10 cellular contexts compared by ENCODE assay signal in the genomic region with DNA sequence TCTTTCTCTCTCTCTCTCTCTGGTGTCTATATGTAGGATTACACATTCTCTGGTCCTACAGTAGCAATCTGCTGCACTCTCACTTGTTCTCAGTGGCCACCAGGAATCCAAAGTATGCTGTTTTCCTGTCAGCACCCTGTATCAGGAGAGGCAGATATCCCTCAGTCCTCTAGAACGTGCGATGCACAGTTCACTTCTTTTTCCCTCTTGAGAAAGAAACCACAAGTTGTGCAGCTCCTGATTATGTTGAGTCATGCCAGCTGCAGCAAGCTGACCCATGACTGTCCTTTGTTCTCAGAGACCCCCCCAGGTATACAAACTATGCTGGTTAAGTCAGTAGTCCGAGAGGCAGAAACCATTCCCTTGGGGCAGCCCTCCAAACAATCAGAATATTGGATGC. TPM values are rescaled to one million over a fixed set of nuclear protein-coding genes. Genes with fewer than 3 reads are reported as not detected.
DNase-seq lines count a peak whose midpoint lies in the region; ATAC-seq, FAIRE-seq and TF ChIP-seq lines count a peak whose summit lies in the region.
"Had no signal": no experiment of that assay in that cellular context is flagged by ENCODE, and none has a peak within 500 bp of the region (broad histone marks: within the 10 kb centered on the region; RNA-seq: fewer than 3 reads in every experiment).

No MANE protein-coding gene starts in this region.

- H3K27ac ChIP-seq in astrocyte (ENCODE audit: low read depth, low read length) = no peak overlapping the region
- no peak overlapping the region for H3K27ac ChIP-seq in left lung
- H3K27ac ChIP-seq in WERI-Rb-1 = no peak overlapping the region

- DNase-seq in DMS79 treated with DMSO at 0.1 percent for 48 hours (lab: John Stamatoyannopoulos, UW) (peak; percentile 29), KBM-7 (peak; percentile 27), astrocyte (ENCODE audit: low read depth) (peak; percentile 85), left lung (no peak), anterior cingulate cortex (lab: John Stamatoyannopoulos, UW) (no peak), WERI-Rb-1 (no peak)
- DNase-seq in activated CD4-positive, alpha-beta T cell treated with anti-CD3 and anti-CD28 coated beads, Interleukin-2, amount 50 U/mL, for 1 hour = no peak
- DNase-seq: aorta, NCI-H1105 had no signal

- no peak overlapping the region for H2AFZ ChIP-seq in astrocyte (ENCODE audit: low read depth, low read length)

- no peak overlapping the region for H3K27ac Mint-ChIP-seq in astrocyte (ENCODE audit: unreplicated experiment)

- peak; percentile 29 for ATAC-seq in left lung
- ATAC-seq in activated CD4-positive, CD25-positive, alpha-beta regulatory T cell treated with anti-CD3 and anti-CD28 coated beads, Interleukin-2, amount 50 U/mL, for 24 hours = no peak

- FAIRE-seq in astrocyte (lab: Jason Lieb, UNC) = no peak

- in situ Hi-C loops in KBM-7 (cut with MboI; ENCODE audit: low pct_unique_long_range_greater_than_20kb, low sequenced_read_pairs) = no loop called here

- H4K20me1 ChIP-seq in astrocyte (ENCODE audit: insufficient read depth, low read length) = no peaks in the 10 kb centered on the region

- peak overlapping the region; percentile 42 for H3K4me2 ChIP-seq in astrocyte (ENCODE audit: low read length)

- H3K9me3 ChIP-seq in astrocyte (ENCODE audit: insufficient read depth, low read depth, low read length) (no peaks in the 10 kb centered on the region), left lung (peaks cover 0 to 31% of the 10 kb centered on the region in 2 donors), WERI-Rb-1 (ENCODE audit: severe bottlenecking) (no peaks in the 10 kb centered on the region)

- H3K27me3 Mint-ChIP-seq in astrocyte (ENCODE audit: low read depth, unreplicated experiment) = peaks cover 2% of the 10 kb centered on the region

- no peaks in the 10 kb centered on the region for H3K79me2 ChIP-seq in astrocyte (ENCODE audit: insufficient read depth, low read length)

- peaks cover 24% of the 10 kb centered on the region for H3K9me3 Mint-ChIP-seq in astrocyte (ENCODE audit: unreplicated experiment)

- H3K4me3 Mint-ChIP-seq in astrocyte (ENCODE audit: unreplicated experiment) = no peak overlapping the region

- intact Hi-C loops in left lung (cut with DNase I) = no loop called here

- TF ChIP-seq CTCF in astrocyte (IDR thresholded peaks at IDR 0.05; ENCODE audit: insufficient read depth, low read depth, low read length) (no peak), left lung (IDR thresholded peaks at IDR 0.05) (no peak), WERI-Rb-1 (IDR thresholded peaks at IDR 0.05; ENCODE audit: low read depth, low read length) (no peak)

- H3K4me3 ChIP-seq in astrocyte (ENCODE audit: insufficient read depth, low read depth, low read length) (no peak overlapping the region), left lung (no peak overlapping the region), WERI-Rb-1 (ENCODE audit: low read depth, low read length) (no peak overlapping the region)

- H3K36me3 ChIP-seq in astrocyte (ENCODE audit: insufficient read depth, low read length) (no peaks in the 10 kb centered on the region), left lung (no peaks in the 10 kb centered on the region), WERI-Rb-1 (no peaks in the 10 kb centered on the region)

- no peaks in the 10 kb centered on the region for H3K27me3 ChIP-seq in astrocyte (ENCODE audit: insufficient read depth, low read length)
- H3K27me3 ChIP-seq in left lung = no peaks in the 10 kb centered on the region
- H3K27me3 ChIP-seq in WERI-Rb-1 (ENCODE audit: insufficient read depth, low read depth, severe bottlenecking) = no peaks in the 10 kb centered on the region

- H3K4me1 ChIP-seq in astrocyte (ENCODE audit: insufficient read depth, low read length) (peaks cover 6% of the 10 kb centered on the region), left lung (no peaks in the 10 kb centered on the region)

- H3K9ac ChIP-seq in astrocyte (ENCODE audit: low read length) = no peak overlapping the region

- peaks cover 13% of the 10 kb centered on the region for H3K4me1 Mint-ChIP-seq in astrocyte (ENCODE audit: low read depth, unreplicated experiment)

- H3K36me3 Mint-ChIP-seq in astrocyte (ENCODE audit: low read depth, unreplicated experiment) = peaks cover 11% of the 10 kb centered on the region

RNA-seq across cellular contexts. Expression of a gene that starts 54.6 kb away (rescaled TPM):
- total RNA-seq in astrocyte (38.3 and 38.9 TPM in 2 replicates), left lung (10 to 100 TPM; 27.5 to 42.4 TPM)

Comparison
In these comparisons a context has a peak if more than half of its experiments do, and no peak if none do; other contexts are left out.
1. DNase-seq: peak in DMS79 treated with DMSO at 0.1 percent for 48 hours (single experiment), KBM-7 (single experiment) and astrocyte (single experiment); none in left lung (0 of 2), activated CD4-positive, alpha-beta T cell treated with anti-CD3 and anti-CD28 coated beads, Interleukin-2, amount 50 U/mL, for 1 hour (single experiment), anterior cingulate cortex (0 of 58) and WERI-Rb-1 (single experiment).